ENCODE assay signal across 2 cellular contexts in genomic region chr6:5753187-5753586, GRCh38.
TF ChIP-seq lines count a peak whose summit lies in the region.

No MANE protein-coding gene starts in this region.

TF ChIP-seq in IMR-90, 13 proteins besides CTCF, POLR2A, EP300 and RAD21:
- TF ChIP-seq BHLHE40 (IDR thresholded peaks at IDR 0.05; ENCODE audit: low read depth, low read length): no peak
- no peak for TF ChIP-seq NFE2L2 (IDR thresholded peaks at IDR 0.05; ENCODE audit: low read depth, low read length)
- no peak for TF ChIP-seq USF2 (IDR thresholded peaks at IDR 0.05; ENCODE audit: low read depth, low read length)
- no peak for TF ChIP-seq RFX5 (IDR thresholded peaks at IDR 0.05; ENCODE audit: low read depth, low read length)
- no peak for TF ChIP-seq CHD1 (IDR thresholded peaks at IDR 0.05; ENCODE audit: low read depth, low read length)
- no peak for TF ChIP-seq FOS (IDR thresholded peaks at IDR 0.05; ENCODE audit: low read depth, low read length)
- TF ChIP-seq MAFK (IDR thresholded peaks at IDR 0.05; ENCODE audit: low read depth, low read length): no peak
- no peak for TF ChIP-seq MXI1 (IDR thresholded peaks at IDR 0.05; ENCODE audit: borderline replicate concordance, low read depth, low read length)
- no peak for TF ChIP-seq RCOR1 (IDR thresholded peaks at IDR 0.05; ENCODE audit: insufficient replicate concordance, low read length)
- no peak for TF ChIP-seq CEBPB (IDR thresholded peaks at IDR 0.05; ENCODE audit: low read depth, low read length)
- no peak for TF ChIP-seq MAZ (IDR thresholded peaks at IDR 0.05; ENCODE audit: borderline replicate concordance, low read depth, low read length)
- TF ChIP-seq SMC3 (IDR thresholded peaks at IDR 0.05; ENCODE audit: low read depth, low read length): no peak

TF ChIP-seq in H1, 55 proteins besides CTCF, POLR2A, EP300 and RAD21:
- TF ChIP-seq PHF8 (conservative IDR thresholded peaks at IDR 0.05; ENCODE audit: low read depth, low read length) (no peak), ASH2L (IDR thresholded peaks at IDR 0.05; ENCODE audit: low read length) (no peak), JUN (IDR thresholded peaks at IDR 0.05; ENCODE audit: low read depth, low read length) (no peak), KDM4A (IDR thresholded peaks at IDR 0.05; ENCODE audit: low read depth, low read length, severe bottlenecking) (no peak), SP1 (IDR thresholded peaks at IDR 0.05; ENCODE audit: low read depth, low read length) (no peak), POU5F1 (IDR thresholded peaks at IDR 0.05; ENCODE audit: low read depth, low read length) (no peak), TAF7 (optimal IDR thresholded peaks at IDR 0.05; ENCODE audit: borderline replicate concordance, low read depth, low read length) (no peak), RBBP5 (IDR thresholded peaks at IDR 0.05; ENCODE audit: borderline replicate concordance, low read depth, low read length) (no peak), SP2 (IDR thresholded peaks at IDR 0.05; ENCODE audit: low read length) (no peak), RXRA (IDR thresholded peaks at IDR 0.05; ENCODE audit: insufficient read depth, low read depth, low read length) (no peak), TAF1 (IDR thresholded peaks at IDR 0.05; ENCODE audit: low read depth, low read length) (no peak), SIRT6 (IDR thresholded peaks at IDR 0.05; ENCODE audit: low read length) (no peak), USF2 (IDR thresholded peaks at IDR 0.05; ENCODE audit: low read length) (no peak), EZH2 (IDR thresholded peaks at IDR 0.05; ENCODE audit: low read depth, low read length, severe bottlenecking) (no peak), SP4 (IDR thresholded peaks at IDR 0.05; ENCODE audit: low read length) (no peak), ZNF274 (IDR thresholded peaks at IDR 0.05; ENCODE audit: borderline replicate concordance, extremely low read depth, low read length) (no peak), CREB1 (IDR thresholded peaks at IDR 0.05) (no peak), GABPA (IDR thresholded peaks at IDR 0.05; ENCODE audit: borderline replicate concordance, insufficient read depth, low read length) (no peak)
